In the genomic region with DNA sequence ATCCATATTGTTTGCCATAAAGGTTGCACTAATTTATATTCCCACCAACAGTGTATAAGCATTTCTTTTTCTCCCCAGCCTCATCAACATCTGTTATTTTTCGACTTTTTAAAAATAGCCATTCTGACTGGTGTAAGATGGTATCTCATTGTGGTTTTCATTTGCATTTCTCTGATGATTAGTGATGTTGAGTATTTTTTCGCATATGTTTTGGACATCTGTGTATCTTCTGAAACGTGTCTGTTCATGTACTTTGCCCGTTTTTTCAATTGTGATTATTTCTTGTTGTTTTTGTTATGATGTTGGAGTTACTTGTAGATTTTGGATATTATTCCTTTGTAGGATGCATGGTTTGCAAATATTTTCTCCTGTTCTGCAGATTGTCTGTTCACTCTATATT, we compare ENCODE assay signal across 28 cellular contexts. TPM values are rescaled to one million over a fixed set of nuclear protein-coding genes. Genes with fewer than 3 reads are reported as not detected.
DNase-seq lines count a peak whose midpoint lies in the region; ATAC-seq, FAIRE-seq and TF ChIP-seq lines count a peak whose summit lies in the region.
"Had no signal": no experiment of that assay in that cellular context is flagged by ENCODE, and none has a peak within 500 bp of the region (broad histone marks: within the 10 kb centered on the region; RNA-seq: fewer than 3 reads in every experiment).

No MANE protein-coding gene starts in this region.

- ATAC-seq in GM19351 (IDR thresholded peaks at IDR 0.05; ENCODE audit: unreplicated experiment) (peak; percentile 43), HG03025 (IDR thresholded peaks at IDR 0.05; ENCODE audit: low FRiP score, unreplicated experiment) (peak; percentile 62), GM12878 (peak; percentile 68), GM18519 (IDR thresholded peaks at IDR 0.05; ENCODE audit: low FRiP score, unreplicated experiment) (no peak), HG03469 (IDR thresholded peaks at IDR 0.05; ENCODE audit: unreplicated experiment) (no peak)
- ATAC-seq: HCT116; left colon; Panc1; stimulated activated memory B cell treated with anti-CD40 and anti-IgM and Interleukin-4, amounts not matched to agents 10 μg/mL and 1 μg/mL and 100 μg/mL, for 72 hours had no signal

- H3K27me3 ChIP-seq in GM12878 (replicated peaks in 1 of 2; ENCODE audit: control insufficient read depth in 2 of 2, insufficient read depth in 2 of 2, low read length in 1 of 2) = no peaks in the 10 kb centered on the region

- H3K4me1 ChIP-seq in GM12878 (ENCODE audit: control insufficient read depth, insufficient read depth, low read length) = peaks cover 15% of the 10 kb centered on the region

- H2AFZ ChIP-seq in GM12878 (ENCODE audit: control insufficient read depth, low read depth, low read length) = no peak overlapping the region

- RAD21 ChIA-PET in GM12878 (lab: Charles Lee; ENCODE audit: unreplicated experiment) = no interaction called here

- no peak for TF ChIP-seq POLR2A in GM12878 (IDR thresholded peaks at IDR 0.05; ENCODE audit: low read depth, low read length)

- H3K9ac ChIP-seq in GM12878 (ENCODE audit: control insufficient read depth, insufficient read depth, low read length) = no peak overlapping the region

- 50% methylated on average over 4 of the region's 4 CpGs for WGBS in GM12878 (ENCODE audit: insufficient coverage, insufficient replicate concordance, low lambda C conversion rate, missing lambda C conversion rate)

- intact Hi-C loops in GM12878 (cut with micrococcal nuclease; ENCODE audit: unreplicated experiment) = no loop called here

- H3K4me3 ChIP-seq in GM12865 (ENCODE audit: low read depth, low read length) = no peak overlapping the region
- no peak overlapping the region for H3K4me3 ChIP-seq in GM12878
- H3K4me3 ChIP-seq: thoracic aorta had no signal

- no TSS peak for BruUV-seq in GM12878 (replicated peaks; lab: Mats Ljungman, UMichigan)

- H3K27ac ChIP-seq in GM12878 (ENCODE audit: control insufficient read depth, insufficient read depth) = no peak overlapping the region
- H3K27ac ChIP-seq: C4-2B, thoracic aorta, VCaP had no signal

- peaks cover 7% of the 10 kb centered on the region for H3K9me3 ChIP-seq in GM12878 (replicated peaks; ENCODE audit: control insufficient read depth, insufficient read depth, low read length)
- H3K9me3 ChIP-seq: thoracic aorta had no signal

- H3K36me3 ChIP-seq in GM12878 (ENCODE audit: control insufficient read depth in 2 of 2, insufficient read depth in 2 of 2, low read length in 1 of 2) = no peaks in the 10 kb centered on the region
- H3K36me3 ChIP-seq: thoracic aorta had no signal

- no peaks in the 10 kb centered on the region for H4K20me1 ChIP-seq in GM12878 (ENCODE audit: control insufficient read depth, insufficient read depth)

- FAIRE-seq in GM12878 (lab: Jason Lieb, UNC) = no peak
- FAIRE-seq: D721Med had no signal

- H3K79me2 ChIP-seq in GM12878 (ENCODE audit: control insufficient read depth, insufficient read depth, low read length) = no peaks in the 10 kb centered on the region; the same call in 1 of the 2 replicates

- no peak for TF ChIP-seq RAD21 in GM12878 (IDR thresholded peaks at IDR 0.05; ENCODE audit: insufficient read depth, low read depth, low read length)

- SMC1A ChIA-PET in GM12878 (lab: Charles Lee; ENCODE audit: uncharacterized antibody, unreplicated experiment) = no interaction called here

- TF ChIP-seq EP300 in GM12878 (IDR thresholded peaks at IDR 0.05; ENCODE audit: borderline replicate concordance in 1 of 2, control insufficient read depth in 1 of 2, low read depth in 2 of 2, low read length in 2 of 2) = peak in 1 of 2 experiments; percentile 50; a peak in 1 of 4 replicates

- TF ChIP-seq CTCF in GM12865 (IDR thresholded peaks at IDR 0.05; ENCODE audit: insufficient read depth, low read depth, low read length, missing control alignments) = no peak
- TF ChIP-seq CTCF in GM12878 (IDR thresholded peaks at IDR 0.05 in 2 of 3, conservative IDR thresholded peaks at IDR 0.05 in 1 of 3; ENCODE audit: control insufficient read depth in 2 of 3, extremely low read depth in 1 of 3, insufficient read depth in 1 of 3, low read depth in 3 of 3, low read length in 3 of 3) = no peak

- no peak overlapping the region for H3K4me2 ChIP-seq in GM12878 (ENCODE audit: control insufficient read depth, insufficient read depth)

- POLR2A ChIA-PET in GM12878 (lab: Charles Lee) = no interaction called here

- CTCF ChIA-PET in GM12878 (lab: Yijun Ruan, JAX) = no interaction called here

- DNase-seq in GM12865 (ENCODE audit: low read depth) (peak; percentile 26), GM12878 (ENCODE audit: low read depth, low spot score) (no peak), cerebellar nuclear complex (lab: John Stamatoyannopoulos, UW) (no peak), NCI-H2107 treated with DMSO at 0.1 percent for 48 hours (lab: John Stamatoyannopoulos, UW; ENCODE audit: unreplicated experiment) (no peak)
- DNase-seq: ACHN; activated effector memory CD4-positive, alpha-beta T cell treated with Interleukin-2 at 50 U/mL for 16 hours; cortex of kidney; Karpas-422; left colon; NCI-H1092 treated with DMSO at 0.1 percent for 48 hours; NCI-H2029 treated with DMSO at 0.1 percent for 48 hours; NCI-H446 treated with DMSO at 0.1 percent for 48 hours; nephron progenitor cell; NK-92 treated with Interleukin-12 subunit alpha and Interleukin-12 subunit beta, amount 100 ng/mL, for 24 hours; posterior cingulate gyrus; T-helper 2 cell had no signal

- in situ Hi-C loops in GM12878 (cut with MboI) = no loop called here

TF ChIP-seq in GM12878, 131 proteins besides CTCF, POLR2A, EP300 and RAD21:
- TF ChIP-seq NFIC (IDR thresholded peaks at IDR 0.05; ENCODE audit: low read depth, low read length) (0 out of 2 replicates have a peak, but pooled peaks have one; percentile 32), ZNF24 (IDR thresholded peaks at IDR 0.05) (no peak), IRF4 (IDR thresholded peaks at IDR 0.05; ENCODE audit: low read depth, low read length) (no peak), RUNX3 (IDR thresholded peaks at IDR 0.05; ENCODE audit: low read length) (peak; percentile 68), TBL1XR1 (IDR thresholded peaks at IDR 0.05; ENCODE audit: low read depth, low read length) (no peak), NBN (IDR thresholded peaks at IDR 0.05) (peak; percentile 64; the same call in 1 of the 2 replicates), MTA2 (IDR thresholded peaks at IDR 0.05; ENCODE audit: low read depth) (0 out of 2 replicates have a peak, but pooled peaks have one; percentile 32)
- TF ChIP-seq, protein P1, sequence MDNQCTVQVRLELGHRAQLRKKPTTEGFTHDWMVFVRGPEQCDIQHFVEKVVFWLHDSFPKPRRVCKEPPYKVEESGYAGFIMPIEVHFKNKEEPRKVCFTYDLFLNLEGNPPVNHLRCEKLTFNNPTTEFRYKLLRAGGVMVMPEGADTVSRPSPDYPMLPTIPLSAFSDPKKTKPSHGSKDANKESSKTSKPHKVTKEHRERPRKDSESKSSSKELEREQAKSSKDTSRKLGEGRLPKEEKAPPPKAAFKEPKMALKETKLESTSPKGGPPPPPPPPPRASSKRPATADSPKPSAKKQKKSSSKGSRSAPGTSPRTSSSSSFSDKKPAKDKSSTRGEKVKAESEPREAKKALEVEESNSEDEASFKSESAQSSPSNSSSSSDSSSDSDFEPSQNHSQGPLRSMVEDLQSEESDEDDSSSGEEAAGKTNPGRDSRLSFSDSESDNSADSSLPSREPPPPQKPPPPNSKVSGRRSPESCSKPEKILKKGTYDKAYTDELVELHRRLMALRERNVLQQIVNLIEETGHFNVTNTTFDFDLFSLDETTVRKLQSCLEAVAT (IDR thresholded peaks at IDR 0.05) = 0 out of 2 replicates have a peak, but pooled peaks have one; percentile 23

RNA-seq across cellular contexts. Expression of a gene that starts 46.5 kb away (rescaled TPM):
- total RNA-seq in GM12878 (2013; cell fraction: nucleolus; rRNA removed) = 21.5 and 25.8 TPM in 2 replicates
- total RNA-seq in GM12878 (2014; rRNA removed) = 5.1 and 5.2 TPM in 2 replicates
- 6.1 and 6.4 TPM in 2 replicates for total RNA-seq in GM12878 (2014; rRNA removed; fragmentation: Illumina TruSeq; extraction: Trizol)
- 8.3 and 9.8 TPM in 2 replicates for total RNA-seq in GM12878 (2021)
- 6.6 TPM for polyA plus RNA-seq in GM12878 (2011; ENCODE audit: low read depth)
- 4.1 and 6.0 TPM in 2 replicates for polyA plus RNA-seq in GM12878 (2011; rRNA removed)
- polyA plus RNA-seq in GM12878 (2011; cell fraction: cytosol; rRNA removed) = 8.6 and 10.4 TPM in 2 replicates
- 5.0 and 6.7 TPM in 2 replicates for polyA plus RNA-seq in GM12878 (2011; cell fraction: nucleus; rRNA removed)
- 8.9 and 9.6 TPM in 2 replicates for polyA plus RNA-seq in GM12878 (2012)
- polyA plus RNA-seq in GM12878 (2014; fragmentation: Illumina TruSeq; extraction: Trizol) = 7.3 and 8.5 TPM in 2 replicates
- polyA plus RNA-seq in GM12878 (2014; fragmentation: Nextera tagmentation; extraction: Ambion mirVana) = 1 to 10 TPM; 1.4 to 1.8 TPM
- 4.1 and 6.1 TPM in 2 replicates for polyA plus RNA-seq in GM12878 (2014; rRNA removed)
- polyA plus RNA-seq in GM12878 (2016; fragmentation: Nextera tagmentation; extraction: Ambion mirVana) = 10 to 100 TPM in 1 of 2 experiments, 1 to 10 TPM in 1; 8.6 to 10.8 TPM
- 10.6 and 15.3 TPM in 2 replicates for polyA minus RNA-seq in GM12878 (2011; rRNA and poly(A)+ RNA removed)
- polyA minus RNA-seq in GM12878 (2011; cell fraction: cytosol; rRNA and poly(A)+ RNA removed) = 5.7 and 6.4 TPM in 2 replicates
- polyA minus RNA-seq in GM12878 (2011; cell fraction: nucleus; rRNA and poly(A)+ RNA removed) = 6.3 and 12.6 TPM in 2 replicates
- total RNA-seq: SK-MEL-5 had no signal

Comparison
In these comparisons a context has a peak if more than half of its experiments do, and no peak if none do; other contexts are left out.
1. ATAC-seq: peak in GM19351 (single experiment), HG03025 (single experiment) and GM12878 (single experiment); none in GM18519 (single experiment) and HG03469 (single experiment).